ENCODE assay signal across 9 cellular contexts in the genomic region with DNA sequence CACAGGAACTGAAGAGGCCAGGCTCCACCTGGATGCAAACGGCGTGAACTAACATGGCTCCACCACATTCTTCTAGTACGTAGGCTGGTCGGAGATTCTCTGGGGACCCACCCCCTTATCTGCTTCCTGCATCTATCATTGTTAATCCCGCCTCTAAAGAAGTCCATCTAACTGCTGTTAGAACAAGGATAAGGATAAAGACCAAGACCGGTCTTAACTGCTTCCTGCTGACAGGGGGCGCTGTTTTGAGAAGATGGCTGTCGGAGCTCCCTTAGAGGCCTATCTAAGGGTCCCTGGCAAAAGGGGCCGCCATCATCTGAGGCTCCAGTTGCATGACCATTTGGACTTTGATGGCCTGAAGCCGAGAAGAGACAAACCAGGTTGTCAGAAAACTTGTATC. TPM values are rescaled to one million over a fixed set of nuclear protein-coding genes. Genes with fewer than 3 reads are reported as not detected.
DNase-seq lines count a peak whose midpoint lies in the region; ATAC-seq, FAIRE-seq and TF ChIP-seq lines count a peak whose summit lies in the region.
"Had no signal": no experiment of that assay in that cellular context is flagged by ENCODE, and none has a peak within 500 bp of the region (broad histone marks: within the 10 kb centered on the region; RNA-seq: fewer than 3 reads in every experiment).

No MANE protein-coding gene starts in this region.

- DNase-seq in SK-MEL-5 (ENCODE audit: low read depth, low spot score) (peak; percentile 69), amniotic epithelial cell (ENCODE audit: low read depth) (peak; percentile 24), HepG2 (ENCODE audit: low spot score) (peak; percentile 43), tibial nerve (ENCODE audit: low spot score in 2 of 2) (peak in 1 of 2 donors; percentile 13)

- ATAC-seq in HepG2 (peak; percentile 70), HG03520 (IDR thresholded peaks at IDR 0.05; ENCODE audit: unreplicated experiment) (no peak), HG03196 (IDR thresholded peaks at IDR 0.05; ENCODE audit: unreplicated experiment) (no peak), HG03108 (IDR thresholded peaks at IDR 0.05; ENCODE audit: unreplicated experiment) (no peak)

- H3K4me1 ChIP-seq in HepG2 (ENCODE audit: insufficient read depth, low read length) (no peaks in the 10 kb centered on the region), tibial nerve (no peaks in the 10 kb centered on the region)

- no peak for FAIRE-seq in HepG2 (lab: Jason Lieb, UNC)

- POLR2A ChIA-PET in HepG2 (lab: Yijun Ruan, JAX): interaction anchor here (1.0 kb wide), 1 partner anchor 38 kb away, joined by 4 read pairs; no protein-coding TSS in a partner anchor

- no peaks in the 10 kb centered on the region for H3K79me2 ChIP-seq in HepG2 (ENCODE audit: insufficient read depth, low read length)

- H3K27ac ChIP-seq in HepG2 (ENCODE audit: extremely low read length, insufficient read depth, low read length) (no peak overlapping the region), tibial nerve (no peak overlapping the region)

- no peak for TF ChIP-seq RAD21 in HepG2 (CRISPR knock-in tag; IDR thresholded peaks at IDR 0.05)

- no peak for TF ChIP-seq POLR2A in HepG2 (IDR thresholded peaks at IDR 0.05; ENCODE audit: insufficient read depth in 1 of 2, low read depth in 2 of 2, low read length in 2 of 2)
- TF ChIP-seq POLR2A in tibial nerve (IDR thresholded peaks at IDR 0.05): no peak

- intact Hi-C loops in HepG2 (cut with micrococcal nuclease; ENCODE audit: unreplicated experiment): loop anchor here (2.0 kb wide), 1 partner anchor 38 kb away; a partner anchor contains a TSS

- no peaks in the 10 kb centered on the region for H4K20me1 ChIP-seq in HepG2 (ENCODE audit: insufficient read depth, low read length)

- 35% methylated on average over 10 of the region's 10 CpGs for WGBS in HepG2 (ENCODE audit: low lambda C conversion rate)
- WGBS in tibial nerve, 2 donors: 42 to 43% methylated on average over 10 of the region's 10 CpGs

- H3K36me3 ChIP-seq in HepG2 (replicated peaks in 1 of 2; ENCODE audit: control insufficient read depth in 1 of 2, insufficient read depth in 2 of 2, low read length in 2 of 2): no peaks in the 10 kb centered on the region
- no peaks in the 10 kb centered on the region for H3K36me3 ChIP-seq in tibial nerve

- TF ChIP-seq CTCF in GM12873 (IDR thresholded peaks at IDR 0.05; ENCODE audit: insufficient read depth, low read depth, low read length, missing control alignments) (peak; percentile 67), HepG2 (CRISPR knock-in tag; IDR thresholded peaks at IDR 0.05) (peak; percentile 62), tibial nerve (IDR thresholded peaks at IDR 0.05) (peak in 4 of 5 experiments; percentile 21 to 40 (median 30))

- no TSS peak for BruUV-seq in HepG2 (replicated peaks; lab: Mats Ljungman, UMichigan)

- in situ Hi-C loops in SK-MEL-5 (cut with HindIII; ENCODE audit: low pct_unique_long_range_greater_than_20kb, low sequenced_read_pairs): no loop called here
- in situ Hi-C loops in HepG2 (cut with HindIII; ENCODE audit: extremely low pct_ligation_motif_present, low pct_unique_long_range_greater_than_20kb): no loop called here

- no peak overlapping the region for H2AFZ ChIP-seq in HepG2 (ENCODE audit: low read length)

- TF ChIP-seq EP300 in HepG2 (IDR thresholded peaks at IDR 0.05; ENCODE audit: low read depth in 2 of 2, low read length in 2 of 2) (no peak), HepG2 (CRISPR knock-in tag; IDR thresholded peaks at IDR 0.05; ENCODE audit: borderline replicate concordance) (no peak), tibial nerve (IDR thresholded peaks at IDR 0.05) (no peak)

- H3K9ac ChIP-seq in HepG2 (ENCODE audit: insufficient read depth, low read depth, low read length): no peak overlapping the region

- H3K4me3 ChIP-seq in HepG2 (replicated peaks in 1 of 3; ENCODE audit: insufficient read depth in 1 of 3, low read depth in 2 of 3, low read length in 3 of 3) (no peak overlapping the region), tibial nerve (no peak overlapping the region)

- H3K9me3 ChIP-seq in HepG2 (ENCODE audit: low read length): no peaks in the 10 kb centered on the region
- H3K9me3 ChIP-seq in tibial nerve: peaks cover 0 to 2% (median 0%) of the 10 kb centered on the region in 4 donors

- H3K27me3 ChIP-seq in HepG2 (ENCODE audit: control insufficient read depth in 1 of 2, insufficient read depth in 2 of 2, low read length in 2 of 2): peaks cover 0 to 1% of the 10 kb centered on the region in 2 experiments; a peak in 1 of 5 replicates
- H3K27me3 ChIP-seq in tibial nerve: no peaks in the 10 kb centered on the region

- H3K4me2 ChIP-seq in HepG2 (ENCODE audit: low read depth, low read length): no peak overlapping the region

- CTCF ChIA-PET in HepG2 (lab: Yijun Ruan, JAX; ENCODE audit: low intra/inter-chr PET ratio, low total read pairs): interaction anchor here (1.0 to 3.5 kb wide), 2 partner anchors 8 to 37 kb away, joined by 4 to 27 read pairs; a partner anchor contains a TSS

RNA-seq across cellular contexts. Expression of a gene that starts 25.8 kb away (rescaled TPM):
- total RNA-seq in SK-MEL-5 (2014; rRNA removed; shearing (Covaris generic)): 0.88 and 1.2 TPM in 2 replicates
- 2.4 and 3.2 TPM in 2 replicates for polyA plus RNA-seq in SK-MEL-5 (2015; cell fraction: cytosol; rRNA removed)
- 0.75 TPM in 1 of 2 replicates, not detected in the other for polyA plus RNA-seq in SK-MEL-5 (2015; cell fraction: nucleus; rRNA removed)
- total RNA-seq in HepG2 (2016; rRNA removed; fragmentation: Illumina TruSeq; extraction: Trizol): 0.73 and 0.93 TPM in 2 replicates
- 3.9 and 4.8 TPM in 2 replicates for total RNA-seq in HepG2 (2016; cell fraction: cytosol; rRNA removed; fragmentation: Illumina TruSeq; extraction: Trizol; ENCODE audit: low read depth)
- 0.97 and 1.6 TPM in 2 replicates for total RNA-seq in HepG2 (2016; cell fraction: insoluble cytoplasmic fraction; rRNA removed; fragmentation: Illumina TruSeq; extraction: Trizol)
- total RNA-seq in HepG2 (2016; cell fraction: membrane; rRNA removed; fragmentation: Illumina TruSeq; extraction: Trizol): 3.9 and 5.7 TPM in 2 replicates
- 1.2 TPM in 1 of 2 replicates, not detected in the other for total RNA-seq in HepG2 (2016; cell fraction: nucleus; rRNA removed; fragmentation: Illumina TruSeq; extraction: Trizol)
- polyA plus RNA-seq in HepG2 (2011; rRNA removed): 6.3 and 7.2 TPM in 2 replicates
- 7.6 and 10.0 TPM in 2 replicates for polyA plus RNA-seq in HepG2 (2011; cell fraction: cytosol; rRNA removed)
- polyA plus RNA-seq in HepG2 (2011; cell fraction: nucleus; rRNA removed): 5.3 and 5.4 TPM in 2 replicates
- 5.1 and 5.5 TPM in 2 replicates for polyA plus RNA-seq in HepG2 (2012)
- polyA plus RNA-seq in HepG2 (2016; cell fraction: cytosol; fragmentation: Illumina TruSeq; extraction: Trizol; ENCODE audit: low read depth): 13.4 and 14.8 TPM in 2 replicates
- 1.9 and 2.1 TPM in 2 replicates for polyA plus RNA-seq in HepG2 (2016; cell fraction: insoluble cytoplasmic fraction; fragmentation: Illumina TruSeq; extraction: Trizol; ENCODE audit: low read depth)
- 12.4 and 14.7 TPM in 2 replicates for polyA plus RNA-seq in HepG2 (2016; cell fraction: membrane; fragmentation: Illumina TruSeq; extraction: Trizol; ENCODE audit: low read depth)
- 1.4 and 2.2 TPM in 2 replicates for polyA plus RNA-seq in HepG2 (2016; cell fraction: nucleus; fragmentation: Illumina TruSeq; extraction: Trizol; ENCODE audit: insufficient read depth, low read depth)
- polyA minus RNA-seq in HepG2 (2011; rRNA and poly(A)+ RNA removed; ENCODE audit: low replicate concordance): 2.1 and 2.2 TPM in 2 replicates
- polyA minus RNA-seq in HepG2 (2011; cell fraction: cytosol; rRNA and poly(A)+ RNA removed): 1.8 and 2.3 TPM in 2 replicates
- polyA minus RNA-seq in HepG2 (2011; cell fraction: nucleus; rRNA and poly(A)+ RNA removed): 0.99 and 1.0 TPM in 2 replicates
- 100 to 1,000 TPM in 2 of 4 donors, 10 to 100 TPM in 2; 59.4 to 109 (median 98.8) TPM for total RNA-seq in tibial nerve

RNA-seq across cellular contexts. Expression of a gene that starts 35.5 kb away (rescaled TPM):
- 0.11 TPM in 1 of 2 replicates, not detected in the other for total RNA-seq in SK-MEL-5 (2014; rRNA removed; shearing (Covaris generic))
- 0.17 and 1.1 TPM in 2 replicates for polyA plus RNA-seq in SK-MEL-5 (2015; cell fraction: cytosol; rRNA removed)
- polyA plus RNA-seq in SK-MEL-5 (2015; cell fraction: nucleus; rRNA removed): 0.28 TPM in 1 of 2 replicates, not detected in the other
- 1.7 and 2.5 TPM in 2 replicates for total RNA-seq in HepG2 (2016; rRNA removed; fragmentation: Illumina TruSeq; extraction: Trizol)
- total RNA-seq in HepG2 (2016; cell fraction: cytosol; rRNA removed; fragmentation: Illumina TruSeq; extraction: Trizol; ENCODE audit: low read depth): 0.20 and 0.79 TPM in 2 replicates
- 2.0 and 2.2 TPM in 2 replicates for total RNA-seq in HepG2 (2016; cell fraction: insoluble cytoplasmic fraction; rRNA removed; fragmentation: Illumina TruSeq; extraction: Trizol)
- 1.1 and 2.2 TPM in 2 replicates for total RNA-seq in HepG2 (2016; cell fraction: membrane; rRNA removed; fragmentation: Illumina TruSeq; extraction: Trizol)
- 2.9 and 3.2 TPM in 2 replicates for total RNA-seq in HepG2 (2016; cell fraction: nucleus; rRNA removed; fragmentation: Illumina TruSeq; extraction: Trizol)
- polyA plus RNA-seq in HepG2 (2011; rRNA removed): 3.3 TPM in 2 replicates
- 2.2 TPM in 2 replicates for polyA plus RNA-seq in HepG2 (2011; cell fraction: cytosol; rRNA removed)
- 9.6 and 11.2 TPM in 2 replicates for polyA plus RNA-seq in HepG2 (2011; cell fraction: nucleus; rRNA removed)
- polyA plus RNA-seq in HepG2 (2012): 2.6 and 3.9 TPM in 2 replicates
- 0.76 and 2.2 TPM in 2 replicates for polyA plus RNA-seq in HepG2 (2016; cell fraction: cytosol; fragmentation: Illumina TruSeq; extraction: Trizol; ENCODE audit: low read depth)
- 3.1 and 3.7 TPM in 2 replicates for polyA plus RNA-seq in HepG2 (2016; cell fraction: insoluble cytoplasmic fraction; fragmentation: Illumina TruSeq; extraction: Trizol; ENCODE audit: low read depth)
- polyA plus RNA-seq in HepG2 (2016; cell fraction: membrane; fragmentation: Illumina TruSeq; extraction: Trizol; ENCODE audit: low read depth): 2.2 and 2.3 TPM in 2 replicates
- polyA plus RNA-seq in HepG2 (2016; cell fraction: nucleus; fragmentation: Illumina TruSeq; extraction: Trizol; ENCODE audit: insufficient read depth, low read depth): 4.9 and 6.7 TPM in 2 replicates
- 2.2 and 7.1 TPM in 2 replicates for polyA minus RNA-seq in HepG2 (2011; rRNA and poly(A)+ RNA removed; ENCODE audit: low replicate concordance)
- polyA minus RNA-seq in HepG2 (2011; cell fraction: cytosol; rRNA and poly(A)+ RNA removed): 0.26 and 1.3 TPM in 2 replicates
- polyA minus RNA-seq in HepG2 (2011; cell fraction: nucleus; rRNA and poly(A)+ RNA removed): 2.1 and 3.0 TPM in 2 replicates
- total RNA-seq in tibial nerve: 10 to 100 TPM; 44.7 to 93.3 (median 64.7) TPM

RNA-seq across cellular contexts. Expression of a gene that starts 38.7 kb away (rescaled TPM):
- total RNA-seq in SK-MEL-5 (2014; rRNA removed; shearing (Covaris generic)): 103 and 113 TPM in 2 replicates
- 112 and 120 TPM in 2 replicates for polyA plus RNA-seq in SK-MEL-5 (2015; cell fraction: cytosol; rRNA removed)
- 89.0 and 99.3 TPM in 2 replicates for polyA plus RNA-seq in SK-MEL-5 (2015; cell fraction: nucleus; rRNA removed)
- total RNA-seq in HepG2 (2016; rRNA removed; fragmentation: Illumina TruSeq; extraction: Trizol): 64.5 and 75.4 TPM in 2 replicates
- 46.1 and 48.3 TPM in 2 replicates for total RNA-seq in HepG2 (2016; cell fraction: cytosol; rRNA removed; fragmentation: Illumina TruSeq; extraction: Trizol; ENCODE audit: low read depth)
- 67.8 and 80.2 TPM in 2 replicates for total RNA-seq in HepG2 (2016; cell fraction: insoluble cytoplasmic fraction; rRNA removed; fragmentation: Illumina TruSeq; extraction: Trizol)
- 96.7 and 98.4 TPM in 2 replicates for total RNA-seq in HepG2 (2016; cell fraction: membrane; rRNA removed; fragmentation: Illumina TruSeq; extraction: Trizol)
- 31.6 and 38.4 TPM in 2 replicates for total RNA-seq in HepG2 (2016; cell fraction: nucleus; rRNA removed; fragmentation: Illumina TruSeq; extraction: Trizol)
- polyA plus RNA-seq in HepG2 (2011; rRNA removed): 55.8 and 57.3 TPM in 2 replicates
- polyA plus RNA-seq in HepG2 (2011; cell fraction: cytosol; rRNA removed): 51.2 and 51.8 TPM in 2 replicates
- 36.5 and 39.7 TPM in 2 replicates for polyA plus RNA-seq in HepG2 (2011; cell fraction: nucleus; rRNA removed)
- polyA plus RNA-seq in HepG2 (2012): 20.5 and 25.7 TPM in 2 replicates
- polyA plus RNA-seq in HepG2 (2016; cell fraction: cytosol; fragmentation: Illumina TruSeq; extraction: Trizol; ENCODE audit: low read depth): 29.8 and 32.5 TPM in 2 replicates
- 66.8 and 75.8 TPM in 2 replicates for polyA plus RNA-seq in HepG2 (2016; cell fraction: insoluble cytoplasmic fraction; fragmentation: Illumina TruSeq; extraction: Trizol; ENCODE audit: low read depth)
- polyA plus RNA-seq in HepG2 (2016; cell fraction: membrane; fragmentation: Illumina TruSeq; extraction: Trizol; ENCODE audit: low read depth): 81.7 and 87.7 TPM in 2 replicates
- 52.7 and 61.4 TPM in 2 replicates for polyA plus RNA-seq in HepG2 (2016; cell fraction: nucleus; fragmentation: Illumina TruSeq; extraction: Trizol; ENCODE audit: insufficient read depth, low read depth)
- polyA minus RNA-seq in HepG2 (2011; rRNA and poly(A)+ RNA removed; ENCODE audit: low replicate concordance): 67.9 and 190 TPM in 2 replicates
- polyA minus RNA-seq in HepG2 (2011; cell fraction: cytosol; rRNA and poly(A)+ RNA removed): 26.8 and 29.3 TPM in 2 replicates
- polyA minus RNA-seq in HepG2 (2011; cell fraction: nucleus; rRNA and poly(A)+ RNA removed): 19.1 and 20.5 TPM in 2 replicates
- 10 to 100 TPM; 54.3 to 75.4 (median 59.0) TPM for total RNA-seq in tibial nerve

RNA-seq across cellular contexts. Expression of a gene that starts 38.9 kb away (rescaled TPM):
- total RNA-seq in SK-MEL-5 (2014; rRNA removed; shearing (Covaris generic)): 20.6 and 24.0 TPM in 2 replicates
- polyA plus RNA-seq in SK-MEL-5 (2015; cell fraction: cytosol; rRNA removed): 73.0 and 85.1 TPM in 2 replicates
- 49.6 and 58.8 TPM in 2 replicates for polyA plus RNA-seq in SK-MEL-5 (2015; cell fraction: nucleus; rRNA removed)
- total RNA-seq in HepG2 (2016; rRNA removed; fragmentation: Illumina TruSeq; extraction: Trizol) (17.8 and 63.2 TPM in 2 replicates), tibial nerve (100 to 1,000 TPM in 3 of 4 donors, 10 to 100 TPM in 1; 87.0 to 163 (median 125) TPM)
- total RNA-seq in HepG2 (2016; cell fraction: cytosol; rRNA removed; fragmentation: Illumina TruSeq; extraction: Trizol; ENCODE audit: low read depth): 31.8 and 37.1 TPM in 2 replicates
- 16.0 and 50.4 TPM in 2 replicates for total RNA-seq in HepG2 (2016; cell fraction: insoluble cytoplasmic fraction; rRNA removed; fragmentation: Illumina TruSeq; extraction: Trizol)
- total RNA-seq in HepG2 (2016; cell fraction: membrane; rRNA removed; fragmentation: Illumina TruSeq; extraction: Trizol): 16.5 and 17.5 TPM in 2 replicates
- 46.2 and 49.6 TPM in 2 replicates for total RNA-seq in HepG2 (2016; cell fraction: nucleus; rRNA removed; fragmentation: Illumina TruSeq; extraction: Trizol)
- 17.2 and 18.3 TPM in 2 replicates for polyA plus RNA-seq in HepG2 (2011; rRNA removed)
- 4.8 and 6.3 TPM in 2 replicates for polyA plus RNA-seq in HepG2 (2011; cell fraction: cytosol; rRNA removed)
- polyA plus RNA-seq in HepG2 (2011; cell fraction: nucleus; rRNA removed): 85.5 and 109 TPM in 2 replicates
- polyA plus RNA-seq in HepG2 (2012): 43.9 and 44.8 TPM in 2 replicates
- 1.2 and 1.6 TPM in 2 replicates for polyA plus RNA-seq in HepG2 (2016; cell fraction: cytosol; fragmentation: Illumina TruSeq; extraction: Trizol; ENCODE audit: low read depth)
- 25.1 and 41.6 TPM in 2 replicates for polyA plus RNA-seq in HepG2 (2016; cell fraction: insoluble cytoplasmic fraction; fragmentation: Illumina TruSeq; extraction: Trizol; ENCODE audit: low read depth)
- 2.8 and 4.1 TPM in 2 replicates for polyA plus RNA-seq in HepG2 (2016; cell fraction: membrane; fragmentation: Illumina TruSeq; extraction: Trizol; ENCODE audit: low read depth)
- polyA plus RNA-seq in HepG2 (2016; cell fraction: nucleus; fragmentation: Illumina TruSeq; extraction: Trizol; ENCODE audit: insufficient read depth, low read depth): 62.8 and 68.8 TPM in 2 replicates
- 200 and 209 TPM in 2 replicates for polyA minus RNA-seq in HepG2 (2011; rRNA and poly(A)+ RNA removed; ENCODE audit: low replicate concordance)
- 71.5 and 80.7 TPM in 2 replicates for polyA minus RNA-seq in HepG2 (2011; cell fraction: cytosol; rRNA and poly(A)+ RNA removed)
- 159 and 190 TPM in 2 replicates for polyA minus RNA-seq in HepG2 (2011; cell fraction: nucleus; rRNA and poly(A)+ RNA removed)

RNA-seq across cellular contexts. Expression of a gene that starts 41.8 kb away (rescaled TPM):
- not detected in 2 replicates for total RNA-seq in SK-MEL-5 (2014; rRNA removed; shearing (Covaris generic))
- polyA plus RNA-seq in SK-MEL-5 (2015; cell fraction: cytosol; rRNA removed): 0.08 TPM in 1 of 2 replicates, not detected in the other
- polyA plus RNA-seq in SK-MEL-5 (2015; cell fraction: nucleus; rRNA removed): not detected in 2 replicates
- total RNA-seq in HepG2 (2016; rRNA removed; fragmentation: Illumina TruSeq; extraction: Trizol) (0.07 TPM in 1 of 2 replicates, not detected in the other), tibial nerve (not detected)
- total RNA-seq in HepG2 (2016; cell fraction: cytosol; rRNA removed; fragmentation: Illumina TruSeq; extraction: Trizol; ENCODE audit: low read depth): not detected in 2 replicates
- not detected in 2 replicates for total RNA-seq in HepG2 (2016; cell fraction: insoluble cytoplasmic fraction; rRNA removed; fragmentation: Illumina TruSeq; extraction: Trizol)
- not detected in 2 replicates for total RNA-seq in HepG2 (2016; cell fraction: membrane; rRNA removed; fragmentation: Illumina TruSeq; extraction: Trizol)
- total RNA-seq in HepG2 (2016; cell fraction: nucleus; rRNA removed; fragmentation: Illumina TruSeq; extraction: Trizol): not detected in 2 replicates
- polyA plus RNA-seq in HepG2 (2011; rRNA removed): 0.04 TPM in 1 of 2 replicates, not detected in the other
- polyA plus RNA-seq in HepG2 (2011; cell fraction: cytosol; rRNA removed): not detected in 2 replicates
- not detected in 2 replicates for polyA plus RNA-seq in HepG2 (2011; cell fraction: nucleus; rRNA removed)
- 0.09 and 0.16 TPM in 2 replicates for polyA plus RNA-seq in HepG2 (2012)
- polyA plus RNA-seq in HepG2 (2016; cell fraction: cytosol; fragmentation: Illumina TruSeq; extraction: Trizol; ENCODE audit: low read depth): not detected in 2 replicates
- polyA plus RNA-seq in HepG2 (2016; cell fraction: insoluble cytoplasmic fraction; fragmentation: Illumina TruSeq; extraction: Trizol; ENCODE audit: low read depth): not detected in 2 replicates
- polyA plus RNA-seq in HepG2 (2016; cell fraction: membrane; fragmentation: Illumina TruSeq; extraction: Trizol; ENCODE audit: low read depth): not detected in 2 replicates
- not detected in 2 replicates for polyA plus RNA-seq in HepG2 (2016; cell fraction: nucleus; fragmentation: Illumina TruSeq; extraction: Trizol; ENCODE audit: insufficient read depth, low read depth)
- not detected in 2 replicates for polyA minus RNA-seq in HepG2 (2011; rRNA and poly(A)+ RNA removed; ENCODE audit: low replicate concordance)
- not detected in 2 replicates for polyA minus RNA-seq in HepG2 (2011; cell fraction: cytosol; rRNA and poly(A)+ RNA removed)
- polyA minus RNA-seq in HepG2 (2011; cell fraction: nucleus; rRNA and poly(A)+ RNA removed): not detected in 2 replicates
- total RNA-seq: mononuclear cell had no signal

Comparison
In these comparisons a context has a peak if more than half of its experiments do, and no peak if none do; other contexts are left out.
1. RNA of a gene that starts 25.8 kb away (total RNA-seq): 59.4 to 109 TPM in tibial nerve; 0.88 to 1.2 TPM in SK-MEL-5 and 0.73 to 5.7 TPM in HepG2; every median in the first group is over 4 times any median in the second.
2. RNA of a gene that starts 35.5 kb away (total RNA-seq): 44.7 to 93.3 TPM in tibial nerve; 0.20 to 3.2 TPM in HepG2 and 0.11 TPM in SK-MEL-5; every median in the first group is over 10 times any median in the second.
3. Peak in every context shown above with its lines, with median percentiles within 50 percentile points of each other: CTCF ChIP-seq.